28 cellular contexts compared by ENCODE assay signal in genomic region chr12:74624206-74624605, GRCh38.
A peak's percentile ranks its signal among the peaks of the same experiment; 100 is the strongest.
DNase-seq lines count a peak whose midpoint lies in the region; ATAC-seq, FAIRE-seq and TF ChIP-seq lines count a peak whose summit lies in the region.
"Had no signal": no experiment of that assay in that cellular context is flagged by ENCODE, and none has a peak within 500 bp of the region (broad histone marks: within the 10 kb centered on the region; RNA-seq: fewer than 3 reads in every experiment).

No MANE protein-coding gene starts in this region.

- no peak overlapping the region for H3K27ac ChIP-seq in pancreas
- H3K27ac ChIP-seq: brain microvascular endothelial cell, dorsolateral prefrontal cortex, gastrocnemius medialis, hepatocyte, parathyroid adenoma, upper lobe of right lung had no signal

- DNase-seq in NCI-H2107 treated with DMSO at 0.1 percent for 48 hours (lab: John Stamatoyannopoulos, UW; ENCODE audit: unreplicated experiment) (peak; percentile 67), NCI-H2107 (lab: John Stamatoyannopoulos, UW) (no peak), NCI-H1930 (lab: John Stamatoyannopoulos, UW) (peak; percentile 54 to 71), NCI-H69 (lab: John Stamatoyannopoulos, UW) (peak; percentile 49), pancreas (no peak), putamen (ENCODE audit: low spot score) (no peak), urothelium cell line (ENCODE audit: low spot score) (no peak)
- DNase-seq in stimulated activated CD4-positive, alpha-beta T cell treated with anti-CD3 and anti-CD28 coated beads, Interleukin-1b, Interleukin-23, amount 100 ng/mL, for 48 hours = no peak
- DNase-seq: activated CD4-positive, CD25-positive, alpha-beta regulatory T cell; activated CD8-positive, alpha-beta memory T cell treated with anti-CD3 and anti-CD28 coated beads, Interleukin-2, amount 10 ng/mL, durations not matched to agents 7 days and 5 days; activated naive CD4-positive, alpha-beta T cell treated with anti-CD3 and anti-CD28 coated beads for 36 hours; activated T-cell treated with anti-CD3 and anti-CD28 coated beads, Interleukin-2, amount 50 U/mL, for 48 hours; brain microvascular endothelial cell; CD4-positive, CD25-positive, alpha-beta regulatory T cell; dorsolateral prefrontal cortex; gastrocnemius medialis; HFFc6; Karpas-422; right cardiac atrium; Right ventricle myocardium superior; stimulated activated CD4-positive, alpha-beta T cell treated with anti-CD3 and anti-CD28 coated beads, Interleukin-12 subunit alpha, Interleukin-12 subunit beta, amount 100 ng/mL, for 4 hours; stimulated activated CD4-positive, alpha-beta T cell treated with anti-CD3 and anti-CD28 coated beads, Interleukin-4, amount 100 ng/mL, for 24 hours; T1000; upper lobe of right lung had no signal

- no peak for FAIRE-seq in pancreas (lab: Jason Lieb, UNC)
- FAIRE-seq in urothelium cell line (lab: Jason Lieb, UNC) = no peak

- no peaks in the 10 kb centered on the region for H3K9me3 ChIP-seq in pancreas
- H3K9me3 ChIP-seq: gastrocnemius medialis, upper lobe of right lung had no signal

- peaks cover 0 to 11% (median 0%) of the 10 kb centered on the region in 3 donors for H3K4me1 ChIP-seq in pancreas
- H3K4me1 ChIP-seq: gastrocnemius medialis, parathyroid adenoma, upper lobe of right lung had no signal

- H3K27me3 ChIP-seq in pancreas = no peaks in the 10 kb centered on the region
- H3K27me3 ChIP-seq: brain microvascular endothelial cell, dorsolateral prefrontal cortex, gastrocnemius medialis, hepatocyte, upper lobe of right lung had no signal

- WGBS in pancreas, 2 donors = 16 to 29% methylated on average over 3 of the region's 3 CpGs

- intact Hi-C loops in pancreas (cut with DNase I) = no loop called here

- no peak for TF ChIP-seq CTCF in pancreas (IDR thresholded peaks at IDR 0.05)

- H3K36me3 ChIP-seq in pancreas = no peaks in the 10 kb centered on the region
- H3K36me3 ChIP-seq: brain microvascular endothelial cell, gastrocnemius medialis, upper lobe of right lung had no signal

- ATAC-seq in pancreas = peak in 3 of 4 donors; percentile 67 to 92 (median 71)
- ATAC-seq: activated CD8-positive, alpha-beta memory T cell treated with anti-CD3 and anti-CD28 coated beads, Interleukin-2, amount 10 ng/mL, durations not matched to agents 7 days and 5 days; gastrocnemius medialis; GM23338; right cardiac atrium; stimulated activated effector memory CD8-positive, alpha-beta T cell treated with anti-CD3 and anti-CD28 coated beads, Interleukin-12 subunit alpha, Interleukin-12 subunit beta, amount 100 ng/mL, for 72 hours; upper lobe of right lung had no signal

- no peak overlapping the region for H3K4me3 ChIP-seq in pancreas
- H3K4me3 ChIP-seq: dorsolateral prefrontal cortex, gastrocnemius medialis, GM23338, hepatocyte, upper lobe of right lung had no signal

Comparison
In these comparisons a context has a peak if more than half of its experiments do, and no peak if none do; other contexts are left out.
1. DNase-seq: peak in NCI-H2107 treated with DMSO at 0.1 percent for 48 hours (single experiment), NCI-H1930 (2 of 2) and NCI-H69 (single experiment); none in NCI-H2107 (single experiment), pancreas (0 of 6), stimulated activated CD4-positive, alpha-beta T cell treated with anti-CD3 and anti-CD28 coated beads, Interleukin-1b, Interleukin-23, amount 100 ng/mL, for 48 hours (single experiment), putamen (single experiment) and urothelium cell line (single experiment).